ENCODE assay signal across 24 cellular contexts in the genomic region with DNA sequence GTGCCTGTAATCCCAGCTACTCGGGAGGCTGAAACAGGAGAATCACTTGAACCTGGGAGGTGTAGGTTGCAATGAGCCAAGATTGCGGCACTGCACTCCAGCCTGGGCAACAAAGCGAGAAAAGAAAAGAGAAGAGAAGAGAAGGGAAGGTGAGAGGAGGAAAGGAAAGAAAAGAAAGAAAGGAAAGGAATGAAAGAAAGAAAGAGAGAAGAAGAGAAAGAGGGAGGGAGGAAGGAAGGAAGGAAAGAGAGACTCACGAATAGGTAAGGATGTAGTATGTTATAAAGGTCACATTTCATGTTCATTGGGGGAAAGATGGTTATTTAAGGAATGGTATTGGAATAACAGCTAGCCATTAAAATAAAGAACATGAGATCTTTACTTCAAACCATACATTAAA. TPM values are rescaled to one million over a fixed set of nuclear protein-coding genes. Genes with fewer than 3 reads are reported as not detected.
DNase-seq lines count a peak whose midpoint lies in the region; ATAC-seq and TF ChIP-seq lines count a peak whose summit lies in the region.
"Had no signal": no experiment of that assay in that cellular context is flagged by ENCODE, and none has a peak within 500 bp of the region (broad histone marks: within the 10 kb centered on the region; RNA-seq: fewer than 3 reads in every experiment).

No MANE protein-coding gene starts in this region.

- H3K4me3 ChIP-seq in Loucy (ENCODE audit: low read length, poor library complexity, severe bottlenecking): peak overlapping the region; percentile 20
- H3K4me3 ChIP-seq: A549; BLaER1 treated with 17β-estradiol and CSF1 and Interleukin-3, amounts not matched to agents 10 nM and 100 nM; GM12878 had no signal

- H3K9me3 Mint-ChIP-seq in activated naive CD4-positive, alpha-beta T cell treated with anti-CD3 and anti-CD28 coated beads, Interleukin-2, amount 10 ng/mL, durations not matched to agents 7 days and 5 days: peaks cover 4% of the 10 kb centered on the region
- no peaks in the 10 kb centered on the region for H3K9me3 Mint-ChIP-seq in activated naive CD4-positive, alpha-beta T cell treated with anti-CD3 and anti-CD28 coated beads for 36 hours
- peaks cover 25% of the 10 kb centered on the region for H3K9me3 Mint-ChIP-seq in nephron progenitor cell

- ATAC-seq in HG02852 (IDR thresholded peaks at IDR 0.05; ENCODE audit: unreplicated experiment) (no peak), HG03280 (IDR thresholded peaks at IDR 0.05; ENCODE audit: unreplicated experiment) (no peak)
- ATAC-seq: A549, GM12878 had no signal

- H3K27me3 ChIP-seq in Loucy (ENCODE audit: insufficient read depth, low read length, poor library complexity, severe bottlenecking): no peaks in the 10 kb centered on the region
- H3K27me3 ChIP-seq: BLaER1 treated with 17β-estradiol and CSF1 and Interleukin-3, amounts not matched to agents 10 nM and 100 nM had no signal

- no peaks in the 10 kb centered on the region for H3K9me2 ChIP-seq in Loucy (replicated peaks; ENCODE audit: low read depth, low read length)

- TF ChIP-seq CTCF in Loucy (conservative IDR thresholded peaks at IDR 0.05; ENCODE audit: low read length) (no peak), nephron progenitor cell (IDR thresholded peaks at IDR 0.05) (no peak)

- peaks cover 7% of the 10 kb centered on the region for H3K4me1 Mint-ChIP-seq in activated naive CD4-positive, alpha-beta T cell treated with anti-CD3 and anti-CD28 coated beads, Interleukin-2, amount 10 ng/mL, durations not matched to agents 7 days and 5 days
- H3K4me1 Mint-ChIP-seq in activated naive CD4-positive, alpha-beta T cell treated with anti-CD3 and anti-CD28 coated beads for 36 hours (ENCODE audit: low read depth): peaks cover 11% of the 10 kb centered on the region
- peaks cover 5% of the 10 kb centered on the region for H3K4me1 Mint-ChIP-seq in nephron progenitor cell
- H3K4me1 Mint-ChIP-seq: B cell; CD8-positive, alpha-beta memory T cell had no signal

- peaks cover 2% of the 10 kb centered on the region for H3K36me3 Mint-ChIP-seq in activated naive CD4-positive, alpha-beta T cell treated with anti-CD3 and anti-CD28 coated beads, Interleukin-2, amount 10 ng/mL, durations not matched to agents 7 days and 5 days
- H3K36me3 Mint-ChIP-seq in activated naive CD4-positive, alpha-beta T cell treated with anti-CD3 and anti-CD28 coated beads for 36 hours (ENCODE audit: low read depth): no peaks in the 10 kb centered on the region
- peaks cover 4% of the 10 kb centered on the region for H3K36me3 Mint-ChIP-seq in nephron progenitor cell (ENCODE audit: low read depth)
- H3K36me3 Mint-ChIP-seq: CD8-positive, alpha-beta memory T cell had no signal

- peaks cover 27% of the 10 kb centered on the region for H3K27me3 Mint-ChIP-seq in activated naive CD4-positive, alpha-beta T cell treated with anti-CD3 and anti-CD28 coated beads, Interleukin-2, amount 10 ng/mL, durations not matched to agents 7 days and 5 days
- H3K27me3 Mint-ChIP-seq in activated naive CD4-positive, alpha-beta T cell treated with anti-CD3 and anti-CD28 coated beads for 36 hours (ENCODE audit: low read depth): no peaks in the 10 kb centered on the region
- H3K27me3 Mint-ChIP-seq in nephron progenitor cell (ENCODE audit: low read depth, poor library complexity): peaks cover 78% of the 10 kb centered on the region
- H3K27me3 Mint-ChIP-seq: CD4-positive, alpha-beta T cell had no signal

- intact Hi-C loops in activated naive CD4-positive, alpha-beta T cell treated with anti-CD3 and anti-CD28 coated beads for 36 hours (cut with micrococcal nuclease): loop anchor here (1.0 kb wide), 1 partner anchor 9 kb away; no protein-coding TSS in a partner anchor

- H3K79me2 ChIP-seq in Loucy (ENCODE audit: insufficient read depth, low read length): peaks cover 32% of the 10 kb centered on the region

- H3F3A ChIP-seq in Loucy (ENCODE audit: low read depth): peaks cover 3% of the 10 kb centered on the region; the same call in 1 of the 2 replicates

- H4K20me1 ChIP-seq in Loucy (ENCODE audit: insufficient read depth, low read length, poor library complexity, severe bottlenecking): no peaks in the 10 kb centered on the region
- H4K20me1 ChIP-seq: BLaER1 treated with 17β-estradiol and CSF1 and Interleukin-3, amounts not matched to agents 10 nM and 100 nM had no signal

- no peak overlapping the region for H2AFZ ChIP-seq in Loucy (ENCODE audit: low read length)

- no peak overlapping the region for H3K9ac ChIP-seq in Loucy (ENCODE audit: low read depth, low read length, poor library complexity, severe bottlenecking)
- H3K9ac ChIP-seq: BLaER1 treated with 17β-estradiol and CSF1 and Interleukin-3, amounts not matched to agents 10 nM and 100 nM had no signal

- CTCF ChIA-PET in activated naive CD4-positive, alpha-beta T cell treated with anti-CD3 and anti-CD28 coated beads, Interleukin-2, amount 10 ng/mL, durations not matched to agents 7 days and 5 days (lab: Charles Lee): interaction anchor here (1.1 to 2.2 kb wide), 2 partner anchors 10 to 62 kb away, joined by 3 to 6 read pairs; no protein-coding TSS in a partner anchor
- CTCF ChIA-PET in activated naive CD4-positive, alpha-beta T cell treated with anti-CD3 and anti-CD28 coated beads for 36 hours (lab: Charles Lee): interaction anchor here (1.0 to 2.0 kb wide), 5 partner anchors 11 to 49 kb away, joined by 3 to 8 read pairs (median 4); no protein-coding TSS in a partner anchor

- peaks cover 35% of the 10 kb centered on the region for H3K4me1 ChIP-seq in Loucy (ENCODE audit: insufficient read depth, low read length, poor library complexity, severe bottlenecking)
- H3K4me1 ChIP-seq: A549 had no signal

- peak overlapping the region; percentile 26 for H3K27ac Mint-ChIP-seq in activated naive CD4-positive, alpha-beta T cell treated with anti-CD3 and anti-CD28 coated beads, Interleukin-2, amount 10 ng/mL, durations not matched to agents 7 days and 5 days
- no peak overlapping the region for H3K27ac Mint-ChIP-seq in activated naive CD4-positive, alpha-beta T cell treated with anti-CD3 and anti-CD28 coated beads for 36 hours
- peak overlapping the region; percentile 37 for H3K27ac Mint-ChIP-seq in nephron progenitor cell
- H3K27ac Mint-ChIP-seq: B cell; CD4-positive, alpha-beta T cell; CD8-positive, alpha-beta memory T cell had no signal

- H3K4me3 Mint-ChIP-seq in activated naive CD4-positive, alpha-beta T cell treated with anti-CD3 and anti-CD28 coated beads, Interleukin-2, amount 10 ng/mL, durations not matched to agents 7 days and 5 days: no peak overlapping the region
- no peak overlapping the region for H3K4me3 Mint-ChIP-seq in activated naive CD4-positive, alpha-beta T cell treated with anti-CD3 and anti-CD28 coated beads for 36 hours
- no peak overlapping the region for H3K4me3 Mint-ChIP-seq in nephron progenitor cell
- H3K4me3 Mint-ChIP-seq: B cell; CD4-positive, alpha-beta T cell; CD8-positive, alpha-beta memory T cell had no signal

- H3K36me3 ChIP-seq in Loucy (ENCODE audit: insufficient read depth, low read length): no peaks in the 10 kb centered on the region
- H3K36me3 ChIP-seq: BLaER1 treated with 17β-estradiol and CSF1 and Interleukin-3, amounts not matched to agents 10 nM and 100 nM had no signal

- no peaks in the 10 kb centered on the region for H3K9me3 ChIP-seq in Loucy (ENCODE audit: insufficient read depth, low read depth, low read length)

- H3K4me2 ChIP-seq in Loucy (ENCODE audit: low read depth, low read length, poor library complexity, severe bottlenecking): peak overlapping the region; percentile 62
- H3K4me2 ChIP-seq: A549 had no signal

- DNase-seq in activated naive CD4-positive, alpha-beta T cell treated with anti-CD3 and anti-CD28 coated beads, Interleukin-2, amount 10 ng/mL, durations not matched to agents 7 days and 5 days: no peak
- DNase-seq in activated naive CD4-positive, alpha-beta T cell treated with anti-CD3 and anti-CD28 coated beads for 36 hours: no peak
- DNase-seq in nephron progenitor cell (no peak), NCI-H146 treated with DMSO at 0.1 percent for 48 hours (lab: John Stamatoyannopoulos, UW; ENCODE audit: unreplicated experiment) (no peak)
- DNase-seq: AML-193; CD4-positive, alpha-beta T cell; CD8-positive, alpha-beta memory T cell; COR-L47; DMS 273 treated with DMSO at 0.1 percent for 48 hours; DMS153; DMS53; DMS79; DND-41; EL; GDM1 had no signal

RNA-seq across cellular contexts. Expression of a gene that starts 10.4 kb away (rescaled TPM):
- total RNA-seq in activated naive CD4-positive, alpha-beta T cell treated with anti-CD3 and anti-CD28 coated beads for 36 hours: 100 to 1,000 TPM; 412 to 414 TPM

RNA-seq across cellular contexts. Expression of a gene that starts 34.8 kb away (rescaled TPM):
- 1 to 10 TPM; 1.8 to 1.9 TPM for total RNA-seq in activated naive CD4-positive, alpha-beta T cell treated with anti-CD3 and anti-CD28 coated beads for 36 hours
- total RNA-seq: A172, B cell, G401 had no signal

RNA-seq across cellular contexts. Expression of a gene that starts 50.5 kb away (rescaled TPM):
- 10 to 100 TPM; 10.7 to 10.8 TPM for total RNA-seq in activated naive CD4-positive, alpha-beta T cell treated with anti-CD3 and anti-CD28 coated beads for 36 hours
